In genomic region chr4:6578221-6578620, GRCh38 we compare ENCODE assay signal across 7 cellular contexts.
"Had no signal": no experiment of that assay in that cellular context is flagged by ENCODE, and none has a peak within 500 bp of the region (broad histone marks: within the 10 kb centered on the region; RNA-seq: fewer than 3 reads in every experiment).

No MANE protein-coding gene starts in this region.

- H3K27ac Mint-ChIP-seq: GM23338, H9 had no signal

- H3K4me3 ChIP-seq: GM23338 had no signal

- ATAC-seq: GM23338 had no signal

- H3K4me3 Mint-ChIP-seq: GM23338, H9 had no signal

- H2AFZ ChIP-seq: GM23338 had no signal

- FAIRE-seq: H1, H54 had no signal

- DNase-seq: H9, HCEC 1CT, IMR-90, KBM-7 had no signal

- H3K4me1 Mint-ChIP-seq: GM23338 had no signal

- H3K4me2 ChIP-seq: GM23338 had no signal
